In the genomic region with DNA sequence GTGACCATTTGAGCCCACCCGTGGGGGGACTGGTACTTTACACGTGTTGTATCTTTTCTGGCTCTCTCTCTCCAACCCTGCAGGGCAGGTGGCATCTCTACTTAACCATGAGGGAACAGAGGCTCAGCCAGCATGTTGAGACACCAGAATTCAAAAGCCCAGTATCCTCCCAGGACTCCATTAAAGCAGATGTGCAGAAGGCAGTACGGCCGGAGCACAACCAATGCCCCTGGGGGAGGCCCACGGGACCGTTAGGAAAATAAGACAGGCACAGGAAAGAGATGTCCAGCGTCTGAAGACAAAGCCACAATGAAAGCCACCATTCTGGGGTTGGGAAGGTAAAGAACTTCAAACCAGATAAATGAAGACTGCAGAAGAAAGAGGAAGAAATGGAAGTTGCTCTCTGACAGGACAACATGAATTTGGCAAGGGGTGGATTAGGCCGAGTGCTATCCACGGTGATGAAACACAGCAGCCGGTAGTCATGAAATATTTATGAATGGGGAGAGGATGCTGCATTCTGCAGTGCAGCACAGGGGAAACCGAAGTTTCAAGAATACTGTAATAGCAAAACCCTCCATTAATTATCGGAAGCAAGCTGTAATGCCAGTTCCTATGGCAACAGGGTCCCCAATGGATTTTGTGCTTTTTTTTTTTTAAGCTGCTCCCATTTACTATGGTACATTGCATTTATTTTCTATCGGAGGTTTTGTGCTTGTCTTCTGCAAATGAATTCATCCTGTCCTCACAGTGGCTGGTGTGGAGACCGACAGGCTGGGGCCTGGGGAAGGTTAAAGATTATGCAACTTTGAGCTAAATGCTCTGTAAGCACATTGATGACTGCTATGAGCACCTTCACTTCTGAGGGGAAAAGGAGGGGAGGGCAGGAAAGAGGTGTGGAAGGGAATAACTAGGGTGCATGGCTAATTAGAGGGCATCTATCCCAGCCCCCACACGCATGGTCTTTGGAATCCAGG, we compare ENCODE assay signal across 17 cellular contexts.
A peak's percentile ranks its signal among the peaks of the same experiment; 100 is the strongest.
DNase-seq lines count a peak whose midpoint lies in the region; ATAC-seq and TF ChIP-seq lines count a peak whose summit lies in the region.
"Had no signal": no experiment of that assay in that cellular context is flagged by ENCODE, and none has a peak within 500 bp of the region (broad histone marks: within the 10 kb centered on the region; RNA-seq: fewer than 3 reads in every experiment).

No MANE protein-coding gene starts in this region.

- DNase-seq in AML-193 (lab: John Stamatoyannopoulos, UW): peak; percentile 78 to 85
- DNase-seq in GF-D8 (lab: John Stamatoyannopoulos, UW): peak; percentile 15
- peak; percentile 6 for DNase-seq in myocyte (ENCODE audit: low read depth)
- no peak for DNase-seq in SHP77 (lab: John Stamatoyannopoulos, UW)
- no peak for DNase-seq in DMS53 (lab: John Stamatoyannopoulos, UW)
- DNase-seq: activated CD4-positive, alpha-beta T cell treated with anti-CD3 and anti-CD28 coated beads, Interleukin-2, amount 10 ng/mL, durations not matched to agents 24 days and 14 days; activated CD8-positive, alpha-beta memory T cell treated with anti-CD3 and anti-CD28 coated beads, Interleukin-2, amount 50 U/mL, for 4 hours; activated effector memory CD4-positive, alpha-beta T cell treated with Interleukin-2 at 50 U/mL for 16 hours; cortex of kidney; EL; MM.1S; NCI-H187 treated with DMSO at 0.1 percent for 48 hours; NCI-H345; NK-92 treated with Interleukin-12 subunit alpha and Interleukin-12 subunit beta, amount 100 ng/mL, for 24 hours; upper lobe of right lung had no signal

- no peak for ATAC-seq in HG03175 (IDR thresholded peaks at IDR 0.05; ENCODE audit: unreplicated experiment)
- ATAC-seq: upper lobe of right lung had no signal

TF ChIP-seq in PFSK-1, 5 proteins besides CTCF, POLR2A, EP300 and RAD21:
- TF ChIP-seq TAF1 (IDR thresholded peaks at IDR 0.05; ENCODE audit: borderline replicate concordance, insufficient read depth, low read length) (no peak), SIN3A (IDR thresholded peaks at IDR 0.05; ENCODE audit: borderline replicate concordance, insufficient read depth, low read length) (peak; percentile 74; the same call in 1 of the 2 replicates)
- TF ChIP-seq, protein P1, sequence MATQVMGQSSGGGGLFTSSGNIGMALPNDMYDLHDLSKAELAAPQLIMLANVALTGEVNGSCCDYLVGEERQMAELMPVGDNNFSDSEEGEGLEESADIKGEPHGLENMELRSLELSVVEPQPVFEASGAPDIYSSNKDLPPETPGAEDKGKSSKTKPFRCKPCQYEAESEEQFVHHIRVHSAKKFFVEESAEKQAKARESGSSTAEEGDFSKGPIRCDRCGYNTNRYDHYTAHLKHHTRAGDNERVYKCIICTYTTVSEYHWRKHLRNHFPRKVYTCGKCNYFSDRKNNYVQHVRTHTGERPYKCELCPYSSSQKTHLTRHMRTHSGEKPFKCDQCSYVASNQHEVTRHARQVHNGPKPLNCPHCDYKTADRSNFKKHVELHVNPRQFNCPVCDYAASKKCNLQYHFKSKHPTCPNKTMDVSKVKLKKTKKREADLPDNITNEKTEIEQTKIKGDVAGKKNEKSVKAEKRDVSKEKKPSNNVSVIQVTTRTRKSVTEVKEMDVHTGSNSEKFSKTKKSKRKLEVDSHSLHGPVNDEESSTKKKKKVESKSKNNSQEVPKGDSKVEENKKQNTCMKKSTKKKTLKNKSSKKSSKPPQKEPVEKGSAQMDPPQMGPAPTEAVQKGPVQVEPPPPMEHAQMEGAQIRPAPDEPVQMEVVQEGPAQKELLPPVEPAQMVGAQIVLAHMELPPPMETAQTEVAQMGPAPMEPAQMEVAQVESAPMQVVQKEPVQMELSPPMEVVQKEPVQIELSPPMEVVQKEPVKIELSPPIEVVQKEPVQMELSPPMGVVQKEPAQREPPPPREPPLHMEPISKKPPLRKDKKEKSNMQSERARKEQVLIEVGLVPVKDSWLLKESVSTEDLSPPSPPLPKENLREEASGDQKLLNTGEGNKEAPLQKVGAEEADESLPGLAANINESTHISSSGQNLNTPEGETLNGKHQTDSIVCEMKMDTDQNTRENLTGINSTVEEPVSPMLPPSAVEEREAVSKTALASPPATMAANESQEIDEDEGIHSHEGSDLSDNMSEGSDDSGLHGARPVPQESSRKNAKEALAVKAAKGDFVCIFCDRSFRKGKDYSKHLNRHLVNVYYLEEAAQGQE (IDR thresholded peaks at IDR 0.05; ENCODE audit: insufficient read depth in 1 of 2, low read depth in 2 of 2, low read length in 2 of 2): peak; percentile 69 to 88

Comparison
In these comparisons a context has a peak if more than half of its experiments do, and no peak if none do; other contexts are left out.
1. DNase-seq: peak in AML-193 (2 of 2), GF-D8 (single experiment) and myocyte (single experiment); none in SHP77 (0 of 2) and DMS53 (single experiment).